26 cellular contexts compared by ENCODE assay signal in genomic region chr5:76249601-76250000, GRCh38.
"Had no signal": no experiment of that assay in that cellular context is flagged by ENCODE, and none has a peak within 500 bp of the region (broad histone marks: within the 10 kb centered on the region; RNA-seq: fewer than 3 reads in every experiment).

No MANE protein-coding gene starts in this region.

- H3K4me1 Mint-ChIP-seq: endodermal cell; immature natural killer cell; mesothelial cell of epicardium; naive thymus-derived CD4-positive, alpha-beta T cell had no signal

- H3K36me3 Mint-ChIP-seq: mesothelial cell of epicardium; naive thymus-derived CD4-positive, alpha-beta T cell had no signal

- ATAC-seq: effector memory CD8-positive, alpha-beta T cell; esophagus mucosa; gastrocnemius medialis; heart left ventricle; left colon; left lung; left ventricle myocardium superior; lower lobe of right lung; naive thymus-derived CD4-positive, alpha-beta T cell had no signal

- H3K4me3 Mint-ChIP-seq: dendritic cell treated with granulocyte-macrophage colony-stimulating factor and Interleukin-4, amounts not matched to agents 40 ng/mL and 50 ng/mL, for 4 days; effector memory CD8-positive, alpha-beta T cell; endodermal cell; immature natural killer cell; mesothelial cell of epicardium; naive thymus-derived CD4-positive, alpha-beta T cell had no signal

- H3K9me3 Mint-ChIP-seq: dendritic cell treated with granulocyte-macrophage colony-stimulating factor and Interleukin-4, amounts not matched to agents 40 ng/mL and 50 ng/mL, for 4 days; effector memory CD8-positive, alpha-beta T cell; endodermal cell; immature natural killer cell; mesothelial cell of epicardium; naive thymus-derived CD4-positive, alpha-beta T cell had no signal

- FAIRE-seq: endometrium, kidney had no signal

- H3K27ac Mint-ChIP-seq: dendritic cell treated with granulocyte-macrophage colony-stimulating factor and Interleukin-4, amounts not matched to agents 40 ng/mL and 50 ng/mL, for 4 days; effector memory CD8-positive, alpha-beta T cell; endodermal cell; immature natural killer cell; mesothelial cell of epicardium; naive thymus-derived CD4-positive, alpha-beta T cell had no signal

- DNase-seq: colonic mucosa; cortex of kidney; effector CD8-positive, alpha-beta T cell; effector memory CD8-positive, alpha-beta T cell; endodermal cell; erythroblast; esophagus squamous epithelium; foreskin fibroblast; foreskin melanocyte; gastrocnemius medialis; glutamatergic neuron; heart left ventricle; immature natural killer cell; islet precursor cell; kidney; kidney glomerular epithelial cell; left colon; left lung; left ventricle myocardium superior; lower lobe of right lung; mesenchymal stem cell; naive thymus-derived CD4-positive, alpha-beta T cell had no signal
